In genomic region chr2:604826-605524, GRCh38 we compare ENCODE assay signal across 18 cellular contexts.
DNase-seq lines count a peak whose midpoint lies in the region; ATAC-seq, FAIRE-seq and TF ChIP-seq lines count a peak whose summit lies in the region.
"Had no signal": no experiment of that assay in that cellular context is flagged by ENCODE, and none has a peak within 500 bp of the region (broad histone marks: within the 10 kb centered on the region; RNA-seq: fewer than 3 reads in every experiment).

No MANE protein-coding gene starts in this region.

- no peak overlapping the region for H3K18ac ChIP-seq in neuronal stem cell (ENCODE audit: low read length)

- H3K23ac ChIP-seq in neuronal stem cell (ENCODE audit: low read depth, low read length, poor library complexity) = no peak overlapping the region

- POLR2A ChIA-PET in HEK293 (lab: Yijun Ruan, JAX) = no interaction called here
- POLR2A ChIA-PET in GM12878 (lab: Charles Lee) = no interaction called here

- RAD21 ChIA-PET in GM12878 (lab: Charles Lee; ENCODE audit: unreplicated experiment) = no interaction called here

- DNase-seq in GM12878 (ENCODE audit: low read depth, low spot score) (no peak), endodermal cell (peak; percentile 24), neuronal stem cell (ENCODE audit: low spot score) (no peak), epidermal melanocyte (ENCODE audit: insufficient read length, low spot score) (no peak), activated gamma-delta T cell (lab: John Stamatoyannopoulos, UW) (no peak), GM19238 (ENCODE audit: insufficient read length, low spot score) (no peak)
- DNase-seq: BE2C; CD4-positive, alpha-beta memory T cell; DMS79 had no signal

- H3K9me3 ChIP-seq in HEK293 (ENCODE audit: control insufficient read depth, insufficient read depth, low read depth, low read length) (no peaks in the 10 kb centered on the region), GM12878 (replicated peaks; ENCODE audit: control insufficient read depth, insufficient read depth, low read length) (no peaks in the 10 kb centered on the region; the same call in 2 of the 3 replicates), endodermal cell (ENCODE audit: control insufficient read depth, low read length) (no peaks in the 10 kb centered on the region), neuronal stem cell (replicated peaks in 1 of 2; ENCODE audit: control insufficient read depth in 2 of 2, insufficient read depth in 1 of 2, low read depth in 1 of 2, low read length in 2 of 2) (peaks cover 0 to 8% of the 10 kb centered on the region in 2 donors)
- H3K9me3 ChIP-seq: BE2C had no signal

- no peak overlapping the region for H2AK5ac ChIP-seq in neuronal stem cell (ENCODE audit: low read depth, low read length)

- no peak for TF ChIP-seq CTCF in HEK293 (tag by site-specific recombination; IDR thresholded peaks at IDR 0.05)
- TF ChIP-seq CTCF in GM12878 (IDR thresholded peaks at IDR 0.05 in 2 of 3, conservative IDR thresholded peaks at IDR 0.05 in 1 of 3; ENCODE audit: control insufficient read depth in 2 of 3, extremely low read depth in 1 of 3, insufficient read depth in 1 of 3, low read depth in 3 of 3, low read length in 3 of 3) = no peak
- TF ChIP-seq CTCF in endodermal cell (conservative IDR thresholded peaks at IDR 0.05) = no peak

- no peak overlapping the region for H3K4ac ChIP-seq in neuronal stem cell (ENCODE audit: low read length)

- H3K79me2 ChIP-seq in GM12878 (ENCODE audit: control insufficient read depth, insufficient read depth, low read length) = no peaks in the 10 kb centered on the region

- H3K79me1 ChIP-seq in neuronal stem cell (ENCODE audit: low read depth, low read length) = peaks cover 2% of the 10 kb centered on the region

- no TSS peak for BruUV-seq in GM12878 (replicated peaks; lab: Mats Ljungman, UMichigan)

- CTCF ChIA-PET in HEK293 (lab: Yijun Ruan, JAX) (no interaction called here), GM12878 (lab: Yijun Ruan, JAX) (no interaction called here)

- no peak for TF ChIP-seq EP300 in GM12878 (IDR thresholded peaks at IDR 0.05; ENCODE audit: borderline replicate concordance in 1 of 2, control insufficient read depth in 1 of 2, low read depth in 2 of 2, low read length in 2 of 2)

- H3K36me3 ChIP-seq in HEK293 (ENCODE audit: control insufficient read depth in 2 of 2, insufficient read depth in 1 of 2, low read length in 2 of 2) = no peaks in the 10 kb centered on the region
- H3K36me3 ChIP-seq in GM12878 (ENCODE audit: control insufficient read depth in 2 of 2, insufficient read depth in 2 of 2, low read length in 1 of 2) = no peaks in the 10 kb centered on the region
- H3K36me3 ChIP-seq in endodermal cell (ENCODE audit: control insufficient read depth, insufficient read depth, low read length) = no peaks in the 10 kb centered on the region
- no peaks in the 10 kb centered on the region for H3K36me3 ChIP-seq in neuronal stem cell (replicated peaks in 1 of 2; ENCODE audit: control insufficient read depth in 2 of 2, insufficient read depth in 2 of 2, low read length in 2 of 2)
- H3K36me3 ChIP-seq: BE2C had no signal

- peak; percentile 84 for FAIRE-seq in GM12878 (lab: Jason Lieb, UNC)
- FAIRE-seq: A549 had no signal

- no peaks in the 10 kb centered on the region for H3K4me1 Mint-ChIP-seq in endodermal cell
- H3K4me1 Mint-ChIP-seq: CD4-positive, alpha-beta memory T cell; GM23338; IgD-negative memory B cell had no signal

- no peak for TF ChIP-seq POLR2A in GM12878 (IDR thresholded peaks at IDR 0.05; ENCODE audit: low read depth, low read length)

- no peak overlapping the region for H2AFZ ChIP-seq in GM12878 (ENCODE audit: control insufficient read depth, low read depth, low read length)
- no peak overlapping the region for H2AFZ ChIP-seq in neuronal stem cell (ENCODE audit: low read length)
- H2AFZ ChIP-seq: GM23338 had no signal

- SMC1A ChIA-PET in GM12878 (lab: Charles Lee; ENCODE audit: uncharacterized antibody, unreplicated experiment) = no interaction called here

- H3K4me3 ChIP-seq in HEK293 (ENCODE audit: low read depth, low read length) (no peak overlapping the region), GM12878 (no peak overlapping the region), endodermal cell (ENCODE audit: low read length) (no peak overlapping the region), neuronal stem cell (ENCODE audit: low read length in 2 of 2) (peak overlapping the region in 1 of 2 donors; percentile 73)
- H3K4me3 ChIP-seq: A549, GM23338 had no signal

- no peak overlapping the region for H3K27ac ChIP-seq in HEK293 (ENCODE audit: extremely low read depth, low read depth, low read length)
- no peak overlapping the region for H3K27ac ChIP-seq in GM12878 (ENCODE audit: control insufficient read depth, insufficient read depth)
- H3K27ac ChIP-seq in endodermal cell (ENCODE audit: low read depth, low read length) = no peak overlapping the region
- no peak overlapping the region for H3K27ac ChIP-seq in neuronal stem cell (replicated peaks; ENCODE audit: low read length)
- H3K27ac ChIP-seq: A549, C4-2B, HL-60, KMS-11 had no signal

- no peaks in the 10 kb centered on the region for H3K9me3 Mint-ChIP-seq in endodermal cell
- H3K9me3 Mint-ChIP-seq: GM23338, H9 had no signal

- no peaks in the 10 kb centered on the region for H3K27me3 Mint-ChIP-seq in endodermal cell (ENCODE audit: insufficient read depth)
- H3K27me3 Mint-ChIP-seq: CD4-positive, alpha-beta memory T cell; IgD-negative memory B cell had no signal

- H3K9ac ChIP-seq in GM12878 (ENCODE audit: control insufficient read depth, insufficient read depth, low read length) (no peak overlapping the region), endodermal cell (ENCODE audit: extremely low read depth, low read length, poor library complexity, severe bottlenecking) (no peak overlapping the region), neuronal stem cell (ENCODE audit: low read depth, low read length, poor library complexity) (peak overlapping the region; percentile 65)
- H3K9ac ChIP-seq: KMS-11 had no signal

- H3K4me3 Mint-ChIP-seq in endodermal cell = no peak overlapping the region
- H3K4me3 Mint-ChIP-seq: CD4-positive, alpha-beta memory T cell; GM23338; IgD-negative memory B cell had no signal

- H2BK15ac ChIP-seq in neuronal stem cell (ENCODE audit: low read length) = no peak overlapping the region

- no peak overlapping the region for H3K4me2 ChIP-seq in GM12878 (ENCODE audit: control insufficient read depth, insufficient read depth)
- no peak overlapping the region for H3K4me2 ChIP-seq in neuronal stem cell (ENCODE audit: insufficient read depth, low read length, poor library complexity, severe bottlenecking)
- H3K4me2 ChIP-seq: A549, GM23338, KMS-11 had no signal

- H2BK120ac ChIP-seq in neuronal stem cell (ENCODE audit: low read depth, low read length) = no peak overlapping the region

- in situ Hi-C loops in GM12878 (cut with MboI) = no loop called here

- no peak overlapping the region for H2BK5ac ChIP-seq in neuronal stem cell (ENCODE audit: low read length)

- H2BK12ac ChIP-seq in neuronal stem cell (ENCODE audit: low read length) = no peak overlapping the region

- peak overlapping the region; percentile 44 for H4K8ac ChIP-seq in neuronal stem cell (ENCODE audit: low read depth, low read length)

- intact Hi-C loops in GM12878 (cut with micrococcal nuclease; ENCODE audit: unreplicated experiment) = no loop called here

- no peaks in the 10 kb centered on the region for H3K4me1 ChIP-seq in HEK293 (ENCODE audit: control insufficient read depth, insufficient read depth, low read length)
- H3K4me1 ChIP-seq in GM12878 (ENCODE audit: control insufficient read depth, insufficient read depth, low read length) = no peaks in the 10 kb centered on the region
- no peaks in the 10 kb centered on the region for H3K4me1 ChIP-seq in endodermal cell (ENCODE audit: control insufficient read depth, insufficient read depth, low read length)
- no peaks in the 10 kb centered on the region for H3K4me1 ChIP-seq in neuronal stem cell (ENCODE audit: control insufficient read depth in 2 of 2, insufficient read depth in 1 of 2, low read depth in 1 of 2, low read length in 2 of 2)
- H3K4me1 ChIP-seq: A549, BE2C had no signal

- peak overlapping the region; percentile 28 for H3K14ac ChIP-seq in neuronal stem cell (ENCODE audit: low read length)

- H3K36me3 Mint-ChIP-seq in endodermal cell (ENCODE audit: low read depth) = no peaks in the 10 kb centered on the region
- H3K36me3 Mint-ChIP-seq: CD4-positive, alpha-beta memory T cell; IgD-negative memory B cell had no signal

- no peak overlapping the region for H3K27ac Mint-ChIP-seq in endodermal cell
- H3K27ac Mint-ChIP-seq: CD4-positive, alpha-beta memory T cell; GM23338; H9; IgD-negative memory B cell had no signal

- H3K27me3 ChIP-seq in GM12878 (replicated peaks in 1 of 2; ENCODE audit: control insufficient read depth in 2 of 2, insufficient read depth in 2 of 2, low read length in 1 of 2) (no peaks in the 10 kb centered on the region), endodermal cell (ENCODE audit: control insufficient read depth, insufficient read depth, low read length, poor library complexity, severe bottlenecking) (no peaks in the 10 kb centered on the region), neuronal stem cell (ENCODE audit: control insufficient read depth in 3 of 3, insufficient read depth in 3 of 3, low read depth in 1 of 3, low read length in 3 of 3) (peaks cover 0 to 10% (median 0%) of the 10 kb centered on the region in 3 experiments)
- H3K27me3 ChIP-seq: BE2C had no signal

- no peaks in the 10 kb centered on the region for H4K20me1 ChIP-seq in GM12878 (ENCODE audit: control insufficient read depth, insufficient read depth)

- 51% methylated on average over 2 of the region's 3 CpGs for WGBS in GM12878 (ENCODE audit: insufficient coverage, insufficient replicate concordance, low lambda C conversion rate, missing lambda C conversion rate)
- WGBS in endodermal cell (ENCODE audit: insufficient coverage in 1 of 2, insufficient read length in 1 of 2), 2 experiments = 61% methylated on average over 3 of the region's 3 CpGs; no CpG with 5 or more reads in 1 of the 2 experiments
- no CpG with 5 or more reads among the region's 3 CpGs for WGBS in neuronal stem cell (ENCODE audit: extremely low coverage in 2 of 2, insufficient read length in 2 of 2, insufficient replicate concordance in 1 of 2), 2 donors

- ATAC-seq in GM12878 (no peak), SK-N-SH treated with all-trans-retinoic acid at 6 μM for 48 hours (no peak)
- ATAC-seq: A549, GM23338 had no signal

- TF ChIP-seq RAD21 in GM12878 (IDR thresholded peaks at IDR 0.05; ENCODE audit: insufficient read depth, low read depth, low read length) = no peak

- H4K91ac ChIP-seq in neuronal stem cell (ENCODE audit: low read depth, low read length, poor library complexity) = no peak overlapping the region

TF ChIP-seq in HEK293, 187 proteins besides CTCF, POLR2A, EP300 and RAD21 (continues in another document):
- TF ChIP-seq SETDB1 (IDR thresholded peaks at IDR 0.05; ENCODE audit: insufficient read length, low read length) = no peak

TF ChIP-seq in GM12878, 131 proteins besides CTCF, POLR2A, EP300 and RAD21 (continues in another document):
- TF ChIP-seq HDGF (IDR thresholded peaks at IDR 0.05) (0 out of 2 replicates have a peak, but pooled peaks have one; percentile 63), ZNF217 (IDR thresholded peaks at IDR 0.05) (no peak)

TF ChIP-seq in SK-N-SH treated with all-trans-retinoic acid at 6 μM for 48 hours, 23 proteins besides CTCF, POLR2A, EP300 and RAD21 (continues in another document):
- TF ChIP-seq ZNF70 (CRISPR knock-in tag; IDR thresholded peaks at IDR 0.05) = no peak
- TF ChIP-seq PPARA (CRISPR knock-in tag; IDR thresholded peaks at IDR 0.05; ENCODE audit: borderline replicate concordance) = no peak
- TF ChIP-seq ISL1 (CRISPR knock-in tag; IDR thresholded peaks at IDR 0.05) = no peak
